Comparison of ENCODE assay signal across 10 cellular contexts in the genomic region with DNA sequence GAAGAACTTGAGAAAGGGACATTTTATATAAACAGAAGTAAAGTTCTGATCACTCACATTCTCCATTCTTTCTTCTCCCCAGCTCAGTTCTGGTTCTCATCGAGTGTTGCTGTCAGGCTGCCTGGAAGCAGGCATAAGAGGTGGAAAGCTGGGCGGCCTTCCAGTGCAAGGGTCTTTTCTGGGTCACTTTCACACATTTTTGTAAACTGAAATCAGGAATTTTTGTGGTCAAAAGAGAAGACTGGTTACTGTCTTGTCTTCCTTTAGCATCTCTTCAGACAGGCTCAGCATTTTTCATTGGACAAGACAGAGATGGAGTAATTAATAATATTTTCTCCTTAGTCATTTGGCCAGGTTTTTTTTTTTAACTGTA.
DNase-seq lines count a peak whose midpoint lies in the region; ATAC-seq and TF ChIP-seq lines count a peak whose summit lies in the region.
"Had no signal": no experiment of that assay in that cellular context is flagged by ENCODE, and none has a peak within 500 bp of the region (broad histone marks: within the 10 kb centered on the region; RNA-seq: fewer than 3 reads in every experiment).

No MANE protein-coding gene starts in this region.

- no peaks in the 10 kb centered on the region for H3K27me3 ChIP-seq in transverse colon
- no peaks in the 10 kb centered on the region for H3K27me3 ChIP-seq in osteoblast (ENCODE audit: insufficient read depth, low read length)

- in situ Hi-C loops in transverse colon (cut with MboI; ENCODE audit: low pct_ligation_motif_present in 1 of 4, low pct_unique_long_range_greater_than_20kb in 1 of 4, low sequenced_read_pairs in 3 of 4), result loop anchor here in 1 of 4 donors (10.0 kb wide), 1 partner anchor 370 kb away; no protein-coding TSS in a partner anchor

- CTCF ChIA-PET in activated CD4-positive, alpha-beta T cell treated with anti-CD3 and anti-CD28 coated beads for 36 hours (lab: Charles Lee), result interaction anchor here (0.6 kb wide), 1 partner anchor 76 kb away, joined by 3 read pairs; no protein-coding TSS in a partner anchor

- H3K27ac ChIP-seq in transverse colon (peak overlapping the region in 3 of 4 donors; percentile 19 to 33 (median 32)), osteoblast (ENCODE audit: low read depth, low read length) (no peak overlapping the region)

- H3K9me3 ChIP-seq in transverse colon (no peaks in the 10 kb centered on the region), osteoblast (ENCODE audit: low read depth, low read length) (no peaks in the 10 kb centered on the region)

- H2AFZ ChIP-seq in osteoblast (ENCODE audit: low read length), result no peak overlapping the region

- TF ChIP-seq EP300 in transverse colon (IDR thresholded peaks at IDR 0.05; ENCODE audit: low read depth), result no peak

- H3K36me3 Mint-ChIP-seq in activated CD4-positive, alpha-beta T cell treated with anti-CD3 and anti-CD28 coated beads for 36 hours (ENCODE audit: low read depth), result no peaks in the 10 kb centered on the region
- H3K36me3 Mint-ChIP-seq in activated T-helper 17 cell treated with anti-CD3 and anti-CD28 coated beads, Interleukin-2, amount 50 U/mL, for 72 hours (ENCODE audit: low read depth), result no peaks in the 10 kb centered on the region

- no peak for TF ChIP-seq CTCF in transverse colon (IDR thresholded peaks at IDR 0.05)
- TF ChIP-seq CTCF in osteoblast (IDR thresholded peaks at IDR 0.05; ENCODE audit: extremely low read depth, low read depth, low read length), result no peak

- 27 to 50% methylated on average over 1 to 2 of the region's 2 CpGs for WGBS in transverse colon (ENCODE audit: low coverage in 1 of 2), 2 donors

- H3K79me2 ChIP-seq in osteoblast (ENCODE audit: insufficient read depth, low read length), result no peaks in the 10 kb centered on the region

- TF ChIP-seq POLR2A in transverse colon (IDR thresholded peaks at IDR 0.05), result no peak

- no peaks in the 10 kb centered on the region for H3K36me3 ChIP-seq in transverse colon
- no peaks in the 10 kb centered on the region for H3K36me3 ChIP-seq in osteoblast (ENCODE audit: insufficient read depth, low read length)

- intact Hi-C loops in activated CD4-positive, alpha-beta T cell treated with anti-CD3 and anti-CD28 coated beads for 36 hours (cut with DNase I, micrococcal nuclease), result loop anchor here in 1 of 2 experiments (5.0 kb wide), 1 partner anchor 68 kb away; no protein-coding TSS in a partner anchor
- intact Hi-C loops in transverse colon (cut with DNase I; ENCODE audit: low total_unique reads), result loop anchor here (5.0 kb wide), 1 partner anchor 63 kb away; no protein-coding TSS in a partner anchor

- no peak overlapping the region for H3K4me3 Mint-ChIP-seq in activated CD4-positive, alpha-beta T cell treated with anti-CD3 and anti-CD28 coated beads for 36 hours
- H3K4me3 Mint-ChIP-seq in activated T-helper 17 cell treated with anti-CD3 and anti-CD28 coated beads, Interleukin-2, amount 50 U/mL, for 72 hours, result no peak overlapping the region

- H3K4me2 ChIP-seq in osteoblast (ENCODE audit: insufficient read depth, low read length), result no peak overlapping the region

- ATAC-seq in activated CD4-positive, alpha-beta T cell treated with anti-CD3 and anti-CD28 coated beads for 36 hours, result peak; percentile 19
- ATAC-seq in HG02852 (IDR thresholded peaks at IDR 0.05; ENCODE audit: unreplicated experiment), result peak; percentile 28
- ATAC-seq in activated T-helper 17 cell treated with anti-CD3 and anti-CD28 coated beads, Interleukin-2, amount 50 U/mL, for 72 hours (replicated peaks), result peak; percentile 37
- ATAC-seq in GM21447 (IDR thresholded peaks at IDR 0.05; ENCODE audit: unreplicated experiment), result no peak

- H3K9me3 Mint-ChIP-seq in activated CD4-positive, alpha-beta T cell treated with anti-CD3 and anti-CD28 coated beads for 36 hours (ENCODE audit: low read depth), result no peaks in the 10 kb centered on the region
- no peaks in the 10 kb centered on the region for H3K9me3 Mint-ChIP-seq in activated T-helper 17 cell treated with anti-CD3 and anti-CD28 coated beads, Interleukin-2, amount 50 U/mL, for 72 hours

- H4K20me1 ChIP-seq in osteoblast (ENCODE audit: insufficient read depth, low read length), result no peaks in the 10 kb centered on the region

- H3K4me1 Mint-ChIP-seq in activated CD4-positive, alpha-beta T cell treated with anti-CD3 and anti-CD28 coated beads for 36 hours, result peaks cover 4% of the 10 kb centered on the region
- peaks cover 3% of the 10 kb centered on the region for H3K4me1 Mint-ChIP-seq in activated T-helper 17 cell treated with anti-CD3 and anti-CD28 coated beads, Interleukin-2, amount 50 U/mL, for 72 hours

- no peak for DNase-seq in activated CD4-positive, alpha-beta T cell treated with anti-CD3 and anti-CD28 coated beads for 36 hours
- DNase-seq in activated CD4-positive, alpha-beta T cell treated with anti-CD3 and anti-CD28 coated beads, Interleukin-2, amount 50 U/mL, for 4 hours, result no peak
- DNase-seq in transverse colon (peak; percentile 15), DMS153 (lab: John Stamatoyannopoulos, UW) (no peak), osteoblast (ENCODE audit: insufficient read length, low spot score, missing footprints) (no peak)
- DNase-seq: activated CD4-positive, alpha-beta T cell treated with anti-CD3 and anti-CD28 coated beads, Interleukin-2, amount 50 U/mL, for 1 hour; mesendoderm had no signal

- POLR2A ChIA-PET in activated CD4-positive, alpha-beta T cell treated with anti-CD3 and anti-CD28 coated beads for 36 hours (lab: Charles Lee), result no interaction called here

- peaks cover 9% of the 10 kb centered on the region for H3K27me3 Mint-ChIP-seq in activated CD4-positive, alpha-beta T cell treated with anti-CD3 and anti-CD28 coated beads for 36 hours
- H3K27me3 Mint-ChIP-seq in activated T-helper 17 cell treated with anti-CD3 and anti-CD28 coated beads, Interleukin-2, amount 50 U/mL, for 72 hours, result peaks cover 19% of the 10 kb centered on the region

- no peak overlapping the region for H3K27ac Mint-ChIP-seq in activated CD4-positive, alpha-beta T cell treated with anti-CD3 and anti-CD28 coated beads for 36 hours
- H3K27ac Mint-ChIP-seq in activated T-helper 17 cell treated with anti-CD3 and anti-CD28 coated beads, Interleukin-2, amount 50 U/mL, for 72 hours, result peak overlapping the region; percentile 50

- no peak overlapping the region for H3K4me3 ChIP-seq in transverse colon
- no peak overlapping the region for H3K4me3 ChIP-seq in osteoblast (ENCODE audit: insufficient read depth, low read length)

- H3K4me1 ChIP-seq in transverse colon (peaks cover 0 to 13% (median 12%) of the 10 kb centered on the region in 4 donors), osteoblast (ENCODE audit: insufficient read depth, low read length) (peaks cover 4% of the 10 kb centered on the region)
